11 cellular contexts compared by ENCODE assay signal in genomic region chr6:116210750-116211425, GRCh38.
DNase-seq lines count a peak whose midpoint lies in the region; ATAC-seq and TF ChIP-seq lines count a peak whose summit lies in the region.
"Had no signal": no experiment of that assay in that cellular context is flagged by ENCODE, and none has a peak within 500 bp of the region (broad histone marks: within the 10 kb centered on the region; RNA-seq: fewer than 3 reads in every experiment).

No MANE protein-coding gene starts in this region.

- no peaks in the 10 kb centered on the region for H3K27me3 ChIP-seq in brain microvascular endothelial cell (replicated peaks)
- H3K27me3 ChIP-seq: ascending aorta had no signal

- H3K27ac ChIP-seq in brain microvascular endothelial cell: peak overlapping the region; percentile 44
- H3K27ac ChIP-seq: ascending aorta, C4-2B, SK-N-MC had no signal

- no peaks in the 10 kb centered on the region for H3K36me3 ChIP-seq in brain microvascular endothelial cell (replicated peaks)
- H3K36me3 ChIP-seq: ascending aorta had no signal

- TF ChIP-seq CTCF in LNCaP clone FGC (IDR thresholded peaks at IDR 0.05; ENCODE audit: control insufficient read depth, extremely low read depth, insufficient read depth): no peak
- no peak for TF ChIP-seq CTCF in brain microvascular endothelial cell (IDR thresholded peaks at IDR 0.05; ENCODE audit: low read depth, low read length, missing control alignments)

- H3K4me3 ChIP-seq in LNCaP clone FGC (ENCODE audit: low read depth, low read length): no peak overlapping the region
- no peak overlapping the region for H3K4me3 ChIP-seq in brain microvascular endothelial cell (ENCODE audit: low read depth, low read length)
- H3K4me3 ChIP-seq: ascending aorta, SK-N-MC had no signal

- ATAC-seq in GM18868 (IDR thresholded peaks at IDR 0.05; ENCODE audit: unreplicated experiment): no peak
- no peak for ATAC-seq in GM19351 (IDR thresholded peaks at IDR 0.05; ENCODE audit: unreplicated experiment)

- in situ Hi-C loops in brain microvascular endothelial cell (cut with HindIII; ENCODE audit: low pct_ligation_motif_present, low sequenced_read_pairs): no loop called here

- peak; percentile 42 for DNase-seq in AG20443 (ENCODE audit: low spot score)
- peak; percentile 40 for DNase-seq in LNCaP clone FGC (ENCODE audit: low read depth)
- peak; percentile 55 for DNase-seq in brain microvascular endothelial cell
- DNase-seq in kidney glomerular epithelial cell (lab: John Stamatoyannopoulos, UW): peak; percentile 73
- no peak for DNase-seq in RPMI8226
- no peak for DNase-seq in COR-L47 (lab: John Stamatoyannopoulos, UW)

Comparison
In these comparisons a context has a peak if more than half of its experiments do, and no peak if none do; other contexts are left out.
1. DNase-seq: peak in AG20443 (single experiment), LNCaP clone FGC (single experiment), brain microvascular endothelial cell (single experiment) and kidney glomerular epithelial cell (single experiment); none in RPMI8226 (single experiment) and COR-L47 (single experiment).